ENCODE assay signal across 1 cellular context in the genomic region with DNA sequence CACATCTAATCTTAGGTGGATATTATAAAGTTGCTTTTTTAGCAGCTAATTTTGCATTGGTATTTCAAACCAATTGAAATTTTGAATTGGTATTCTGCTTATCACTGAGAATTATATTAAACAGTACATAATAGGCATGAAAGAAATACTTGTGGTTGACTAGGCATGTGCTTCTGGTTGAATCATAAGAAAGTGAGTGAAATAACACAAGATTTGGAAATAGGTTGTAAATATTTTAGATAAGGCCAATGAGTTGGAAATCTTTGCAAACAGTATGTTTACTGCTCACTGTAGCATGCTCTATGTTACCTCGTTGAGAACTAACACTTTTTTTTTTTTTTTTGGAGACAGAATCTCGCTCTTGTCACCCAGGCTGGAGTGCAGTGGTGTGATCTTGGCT.
TF ChIP-seq lines count a peak whose summit lies in the region.

No MANE protein-coding gene starts in this region.

TF ChIP-seq in SK-N-SH, 30 proteins besides CTCF, POLR2A, EP300 and RAD21 (continued from another document):
- TF ChIP-seq, protein P1, sequence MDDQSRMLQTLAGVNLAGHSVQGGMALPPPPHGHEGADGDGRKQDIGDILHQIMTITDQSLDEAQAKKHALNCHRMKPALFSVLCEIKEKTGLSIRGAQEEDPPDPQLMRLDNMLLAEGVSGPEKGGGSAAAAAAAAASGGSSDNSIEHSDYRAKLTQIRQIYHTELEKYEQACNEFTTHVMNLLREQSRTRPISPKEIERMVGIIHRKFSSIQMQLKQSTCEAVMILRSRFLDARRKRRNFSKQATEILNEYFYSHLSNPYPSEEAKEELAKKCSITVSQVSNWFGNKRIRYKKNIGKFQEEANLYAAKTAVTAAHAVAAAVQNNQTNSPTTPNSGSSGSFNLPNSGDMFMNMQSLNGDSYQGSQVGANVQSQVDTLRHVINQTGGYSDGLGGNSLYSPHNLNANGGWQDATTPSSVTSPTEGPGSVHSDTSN (IDR thresholded peaks at IDR 0.05): peak; percentile 13; the same call in 1 of the 2 replicates
TF ChIP-seq in SK-N-SH: peak in this region for 1.
